ENCODE assay signal across 8 cellular contexts in genomic region chr5:91383027-91383955, GRCh38. TPM values are rescaled to one million over a fixed set of nuclear protein-coding genes. Genes with fewer than 3 reads are reported as not detected.
A peak's percentile ranks its signal among the peaks of the same experiment; 100 is the strongest.
DNase-seq lines count a peak whose midpoint lies in the region; ATAC-seq, FAIRE-seq and TF ChIP-seq lines count a peak whose summit lies in the region.

Gene ARRDC3 (minus strand): TSS chr5:91383317. CDS start chr5:91383092, 225 bp downstream.

- FAIRE-seq in GM12892 (lab: Jason Lieb, UNC) = peak; percentile 97

- peak; percentile 33 for TF ChIP-seq EP300 in transverse colon (IDR thresholded peaks at IDR 0.05; ENCODE audit: low read depth)

- peaks cover 5 to 23% (median 18%) of the 10 kb centered on the region in 4 donors for H3K4me1 ChIP-seq in transverse colon

- no peaks in the 10 kb centered on the region for H3K9me3 ChIP-seq in transverse colon

- H3K27me3 ChIP-seq in transverse colon = no peaks in the 10 kb centered on the region

- H3K4me3 Mint-ChIP-seq in T-cell = peak within 1 kb of the TSS; percentile 91 to 96 (median 92)

- in situ Hi-C loops in transverse colon (cut with MboI; ENCODE audit: low pct_ligation_motif_present in 1 of 4, low pct_unique_long_range_greater_than_20kb in 1 of 4, low sequenced_read_pairs in 3 of 4) = loop anchor here (10.0 to 25.0 kb wide), 6 partner anchors 98 to 448 kb away; no protein-coding TSS in a partner anchor

- H3K27me3 Mint-ChIP-seq in T-cell = no peaks in the 10 kb centered on the region

- POLR2A ChIA-PET in T-cell (lab: Charles Lee) = interaction anchor here (0.5 to 2.0 kb wide), 26 partner anchors 8 to 973 kb away, joined by 3 to 17 read pairs (median 3); partner anchors contain the start of genes CETN3 (in 1 of the 2), LYSMD3 (in 1 of the 2), MBLAC2 (in 1 of the 2) and POLR3G (in 1 of the 2)

- TF ChIP-seq POLR2A in GM12892 (IDR thresholded peaks at IDR 0.05; ENCODE audit: low read depth, low read length) (peak; percentile 100), transverse colon (IDR thresholded peaks at IDR 0.05) (peak; percentile 99)

- H3K27ac Mint-ChIP-seq in T-cell = peak within 1 kb of the TSS; percentile 99

- H3K36me3 Mint-ChIP-seq in T-cell = peaks cover 16% of the 10 kb centered on the region

- intact Hi-C loops in cardiac septum (cut with DNase I) (loop anchor here (2.0 to 5.0 kb wide), 3 partner anchors 70 to 506 kb away; no protein-coding TSS in a partner anchor), transverse colon (cut with DNase I; ENCODE audit: low total_unique reads) (loop anchor here (5.0 to 10.0 kb wide), 2 partner anchors 71 to 448 kb away; no protein-coding TSS in a partner anchor)

- peak in 1 of 5 experiments; percentile 21 for TF ChIP-seq CTCF in transverse colon (IDR thresholded peaks at IDR 0.05)

- ATAC-seq in HG02798 (IDR thresholded peaks at IDR 0.05; ENCODE audit: poor library complexity, unreplicated experiment) (peak; percentile 59), T-cell (replicated peaks in 1 of 4) (peak; percentile 39 to 40 (median 40))

- peak within 1 kb of the TSS; percentile 68 to 92 (median 75) for H3K4me3 ChIP-seq in transverse colon

- H3K27ac ChIP-seq in adipose tissue (ENCODE audit: low read depth, low read length) (peak within 1 kb of the TSS; percentile 70), transverse colon (peak within 1 kb of the TSS; percentile 97 to 99 (median 98))

- H3K36me3 ChIP-seq in transverse colon = no peaks in the 10 kb centered on the region

- WGBS in adipose tissue, 3 donors = 0 to 1% (median 1%) methylated on average over 49 of the region's 49 CpGs
- whole genome bisulfite sequencing in transverse colon (ENCODE audit: low coverage in 1 of 2), 2 donors = 1% methylated on average over 19 to 48 of the region's 49 CpGs

- DNase-seq in GM12892 (ENCODE audit: insufficient read length) = peak; percentile 45
- DNase-seq in NCI-H1436 treated with DMSO at 0.1 percent for 48 hours (lab: John Stamatoyannopoulos, UW) = peak; percentile 81
- DNase-seq in T-cell = peak; percentile 90 to 99 (median 96)
- DNase-seq in cardiac septum (ENCODE audit: low spot score) = peak; percentile 99
- DNase-seq in pons (ENCODE audit: low spot score) = peak; percentile 96
- peak; percentile 97 for DNase-seq in transverse colon

- CTCF ChIA-PET in T-cell (lab: Charles Lee) = interaction anchor here (0.7 to 5.7 kb wide), 30 partner anchors 10 to 973 kb away, joined by 3 to 126 read pairs (median 7); partner anchors contain the start of gene CETN3 (in 1 of the 2)

- peaks cover 22 to 27% (median 25%) of the 10 kb centered on the region in 3 donors for H3K4me1 Mint-ChIP-seq in T-cell

- no peaks in the 10 kb centered on the region for H3K9me3 Mint-ChIP-seq in T-cell

RNA-seq across cellular contexts. Expression of gene ARRDC3, which starts in this region (rescaled TPM):
- 27.5 TPM for polyA plus RNA-seq in GM12892 (2012; ENCODE audit: missing spikeins)
- total RNA-seq in T-cell (100 to 1,000 TPM; 107 to 219 (median 127) TPM), cardiac septum (20.1 TPM), transverse colon (10 to 100 TPM; 13.7 to 29.4 (median 27.5) TPM)
- 10 to 100 TPM; 15.2 to 40.0 (median 20.4) TPM for polyA plus RNA-seq in adipose tissue

Comparison
In these comparisons a context has a peak if more than half of its experiments do, and no peak if none do; other contexts are left out.
1. Peak in every context shown above with its lines: DNase-seq, ATAC-seq, H3K4me3 ChIP-seq and H3K27ac ChIP-seq.
2. DNase-seq: peak in every context shown above with its lines; median percentile 99 in cardiac septum; 97 in transverse colon; 96 in pons; 96 in T-cell; 81 in NCI-H1436 treated with DMSO at 0.1 percent for 48 hours; 45 in GM12892.